In genomic region chr2:238231809-238232208, GRCh38 we compare ENCODE assay signal across 10 cellular contexts. TPM values are rescaled to one million over a fixed set of nuclear protein-coding genes. Genes with fewer than 3 reads are reported as not detected.
DNase-seq lines count a peak whose midpoint lies in the region; ATAC-seq and TF ChIP-seq lines count a peak whose summit lies in the region.
"Had no signal": no experiment of that assay in that cellular context is flagged by ENCODE, and none has a peak within 500 bp of the region (broad histone marks: within the 10 kb centered on the region; RNA-seq: fewer than 3 reads in every experiment).

No MANE protein-coding gene starts in this region.

- intact Hi-C loops in right lobe of liver (cut with DNase I), result no loop called here

- DNase-seq in effector memory CD4-positive, alpha-beta T cell, result no peak
- DNase-seq in right lobe of liver (no peak), anterior cingulate cortex (lab: John Stamatoyannopoulos, UW) (no peak), HPDE6-E6E7 (ENCODE audit: extremely low spot score) (no peak), HK-2 (ENCODE audit: unreplicated experiment) (no peak)
- DNase-seq: DMS79, MG63 had no signal

- peak overlapping the region in 5 of 11 experiments; percentile 70 to 77 (median 75); a peak in 7 of 22 replicates for H3K9ac ChIP-seq in BLaER1 treated with 17β-estradiol and CSF1 and Interleukin-3, amounts not matched to agents 10 nM and 100 nM
- no peak overlapping the region for H3K9ac ChIP-seq in HUES6 (ENCODE audit: low read length)

- H3K27ac ChIP-seq in BLaER1 treated with 17β-estradiol and CSF1 and Interleukin-3, amounts not matched to agents 10 nM and 100 nM, result peak overlapping the region in 1 of 11 experiments; percentile 69; a peak in 1 of 22 replicates
- no peak overlapping the region for H3K27ac ChIP-seq in HUES6 (ENCODE audit: low read depth, low read length)
- no peak overlapping the region for H3K27ac ChIP-seq in effector memory CD4-positive, alpha-beta T cell (ENCODE audit: insufficient read depth, low read length, poor library complexity, severe bottlenecking)
- H3K27ac ChIP-seq in neutrophil, result no peak overlapping the region
- no peak overlapping the region for H3K27ac ChIP-seq in right lobe of liver

- H4K20me1 ChIP-seq in BLaER1 treated with 17β-estradiol and CSF1 and Interleukin-3, amounts not matched to agents 10 nM and 100 nM, result peaks cover 0 to 7% (median 0%) of the 10 kb centered on the region in 11 experiments; a peak in 4 of 22 replicates

- ATAC-seq in right lobe of liver, result no peak

- no peak for TF ChIP-seq CTCF in neutrophil (IDR thresholded peaks at IDR 0.05)
- no peak for TF ChIP-seq CTCF in right lobe of liver (IDR thresholded peaks at IDR 0.05)

- peaks cover 0 to 9% (median 2%) of the 10 kb centered on the region in 11 experiments; a peak in 5 of 22 replicates for H3K9me3 ChIP-seq in BLaER1 treated with 17β-estradiol and CSF1 and Interleukin-3, amounts not matched to agents 10 nM and 100 nM (replicated peaks in 1 of 11)
- H3K9me3 ChIP-seq in HUES6 (ENCODE audit: control insufficient read depth, insufficient read depth, low read depth, low read length) (no peaks in the 10 kb centered on the region; the same call in 1 of the 2 replicates), neutrophil (no peaks in the 10 kb centered on the region), right lobe of liver (no peaks in the 10 kb centered on the region)
- H3K9me3 ChIP-seq in effector memory CD4-positive, alpha-beta T cell (ENCODE audit: control insufficient read depth, low read length), result no peaks in the 10 kb centered on the region
- H3K9me3 ChIP-seq: MG63 had no signal

- H3K36me3 ChIP-seq in BLaER1 treated with 17β-estradiol and CSF1 and Interleukin-3, amounts not matched to agents 10 nM and 100 nM, result peaks cover 0 to 22% (median 10%) of the 10 kb centered on the region in 11 experiments; a peak in 13 of 22 replicates
- H3K36me3 ChIP-seq in HUES6 (ENCODE audit: control insufficient read depth, insufficient read depth, low read length) (no peaks in the 10 kb centered on the region), neutrophil (no peaks in the 10 kb centered on the region), right lobe of liver (no peaks in the 10 kb centered on the region)
- no peaks in the 10 kb centered on the region for H3K36me3 ChIP-seq in effector memory CD4-positive, alpha-beta T cell (ENCODE audit: control insufficient read depth, insufficient read depth, low read length)
- H3K36me3 ChIP-seq: MG63 had no signal

- peaks cover 24 to 48% (median 40%) of the 10 kb centered on the region in 10 experiments for H3K4me1 ChIP-seq in BLaER1 treated with 17β-estradiol and CSF1 and Interleukin-3, amounts not matched to agents 10 nM and 100 nM
- H3K4me1 ChIP-seq in HUES6 (ENCODE audit: control insufficient read depth, insufficient read depth, low read length), result 0 out of 2 replicates have a peak, but pooled peaks cover 6% of the 10 kb centered on the region
- H3K4me1 ChIP-seq in effector memory CD4-positive, alpha-beta T cell (ENCODE audit: control insufficient read depth, insufficient read depth, low read length, poor library complexity, severe bottlenecking), result peaks cover 10% of the 10 kb centered on the region
- peaks cover 11 to 18% of the 10 kb centered on the region in 2 experiments for H3K4me1 ChIP-seq in neutrophil (ENCODE audit: control insufficient read depth in 1 of 2, insufficient read depth in 1 of 2, low read depth in 1 of 2, low read length in 1 of 2)
- no peaks in the 10 kb centered on the region for H3K4me1 ChIP-seq in right lobe of liver

- peak overlapping the region; percentile 85 to 97 (median 95) for H3K4me2 ChIP-seq in BLaER1 treated with 17β-estradiol and CSF1 and Interleukin-3, amounts not matched to agents 10 nM and 100 nM

- H3K4me3 ChIP-seq in BLaER1 treated with 17β-estradiol and CSF1 and Interleukin-3, amounts not matched to agents 10 nM and 100 nM, result peak overlapping the region; percentile 54 to 75 (median 66)
- H3K4me3 ChIP-seq in HUES6 (ENCODE audit: low read depth, low read length), result peak overlapping the region; percentile 75; the same call in 1 of the 2 replicates
- peak overlapping the region; percentile 47 for H3K4me3 ChIP-seq in effector memory CD4-positive, alpha-beta T cell (ENCODE audit: insufficient read depth, low read depth, low read length, poor library complexity, severe bottlenecking)
- peak overlapping the region; percentile 64 to 85 for H3K4me3 ChIP-seq in neutrophil (ENCODE audit: low read depth in 1 of 2, low read length in 1 of 2)
- no peak overlapping the region for H3K4me3 ChIP-seq in right lobe of liver
- H3K4me3 ChIP-seq: MG63 had no signal

- WGBS in right lobe of liver (ENCODE audit: insufficient coverage, low coverage, low lambda C conversion rate, missing lambda C conversion rate), result 54% methylated on average over 21 of the region's 21 CpGs

- TF ChIP-seq POLR2A in right lobe of liver (IDR thresholded peaks at IDR 0.05), result no peak

- no peaks in the 10 kb centered on the region for H3K27me3 ChIP-seq in BLaER1 treated with 17β-estradiol and CSF1 and Interleukin-3, amounts not matched to agents 10 nM and 100 nM
- peaks cover 66% of the 10 kb centered on the region for H3K27me3 ChIP-seq in HUES6 (ENCODE audit: control insufficient read depth, insufficient read depth, low read length)
- H3K27me3 ChIP-seq in effector memory CD4-positive, alpha-beta T cell (replicated peaks; ENCODE audit: control insufficient read depth, insufficient read depth, low read length, poor library complexity, severe bottlenecking), result peaks cover 3% of the 10 kb centered on the region
- peaks cover 28% of the 10 kb centered on the region for H3K27me3 ChIP-seq in neutrophil
- no peaks in the 10 kb centered on the region for H3K27me3 ChIP-seq in right lobe of liver
- H3K27me3 ChIP-seq: MG63 had no signal

RNA-seq across cellular contexts. Expression of gene HES6, which starts 8.0 kb away (rescaled TPM):
- 1 to 10 TPM; 1.7 to 8.3 (median 3.8) TPM for total RNA-seq in right lobe of liver

RNA-seq across cellular contexts. Expression of gene ILKAP, which starts 28.3 kb away (rescaled TPM):
- 10 to 100 TPM in 5 of 6 experiments, 1 to 10 TPM in 1; 9.8 to 24.3 (median 16.8) TPM for total RNA-seq in right lobe of liver

RNA-seq across cellular contexts. Expression of gene PER2, which starts 56.6 kb away (rescaled TPM):
- total RNA-seq in right lobe of liver, result 10 to 100 TPM in 1 of 6 experiments, 1 to 10 TPM in 5; 4.5 to 12.5 (median 6.1) TPM

Comparison
In these comparisons a context has a peak if more than half of its experiments do, and no peak if none do; other contexts are left out.
1. H3K4me3 ChIP-seq: peak in BLaER1 treated with 17β-estradiol and CSF1 and Interleukin-3, amounts not matched to agents 10 nM and 100 nM (10 of 10), HUES6 (single experiment), effector memory CD4-positive, alpha-beta T cell (single experiment) and neutrophil (2 of 2); none in right lobe of liver (0 of 3).